In genomic region chr20:32003325-32003724, GRCh38 we compare ENCODE assay signal across 34 cellular contexts. TPM values are rescaled to one million over a fixed set of nuclear protein-coding genes. Genes with fewer than 3 reads are reported as not detected.
"Had no signal": no experiment of that assay in that cellular context is flagged by ENCODE, and none has a peak within 500 bp of the region (broad histone marks: within the 10 kb centered on the region; RNA-seq: fewer than 3 reads in every experiment).

No MANE protein-coding gene starts in this region.

- ATAC-seq: activated CD8-positive, alpha-beta memory T cell treated with anti-CD3 and anti-CD28 coated beads, Interleukin-2, amount 10 ng/mL, durations not matched to agents 7 days and 5 days; PC-3 had no signal

- FAIRE-seq: colon, RCC 7860 had no signal

- H3K36me3 ChIP-seq: brain microvascular endothelial cell had no signal

- H3K9me3 Mint-ChIP-seq: activated CD4-positive, alpha-beta memory T cell treated with anti-CD3 and anti-CD28 coated beads, Interleukin-2, amount 10 ng/mL, durations not matched to agents 7 days and 5 days; activated naive CD4-positive, alpha-beta T cell treated with anti-CD3 and anti-CD28 coated beads, Interleukin-2, amount 10 ng/mL, durations not matched to agents 7 days and 5 days; activated naive CD8-positive, alpha-beta T cell treated with anti-CD3 and anti-CD28 coated beads for 36 hours had no signal

- H3K27me3 ChIP-seq: brain microvascular endothelial cell had no signal

- H3K27ac ChIP-seq: brain microvascular endothelial cell, WERI-Rb-1 had no signal

- H3K36me3 Mint-ChIP-seq: activated CD8-positive, alpha-beta memory T cell treated with anti-CD3 and anti-CD28 coated beads, Interleukin-2, amount 10 ng/mL, durations not matched to agents 7 days and 5 days; activated naive CD4-positive, alpha-beta T cell treated with anti-CD3 and anti-CD28 coated beads, Interleukin-2, amount 10 ng/mL, durations not matched to agents 7 days and 5 days; activated naive CD8-positive, alpha-beta T cell treated with anti-CD3 and anti-CD28 coated beads for 36 hours had no signal

- H3K27ac Mint-ChIP-seq: activated CD4-positive, alpha-beta memory T cell treated with anti-CD3 and anti-CD28 coated beads, Interleukin-2, amount 10 ng/mL, durations not matched to agents 7 days and 5 days; activated CD8-positive, alpha-beta memory T cell treated with anti-CD3 and anti-CD28 coated beads, Interleukin-2, amount 10 ng/mL, durations not matched to agents 7 days and 5 days; activated naive CD4-positive, alpha-beta T cell treated with anti-CD3 and anti-CD28 coated beads, Interleukin-2, amount 10 ng/mL, durations not matched to agents 7 days and 5 days; activated naive CD8-positive, alpha-beta T cell treated with anti-CD3 and anti-CD28 coated beads for 36 hours had no signal

- DNase-seq: activated CD4-positive, alpha-beta memory T cell treated with anti-CD3 and anti-CD28 coated beads, Interleukin-2, amount 10 ng/mL, durations not matched to agents 7 days and 5 days; activated CD4-positive, alpha-beta T cell treated with anti-CD3 and anti-CD28 coated beads for 1 hour; activated CD4-positive, alpha-beta T cell treated with anti-CD3 and anti-CD28 coated beads for 48 hours; activated CD4-positive, CD25-positive, alpha-beta regulatory T cell; activated CD8-positive, alpha-beta memory T cell treated with anti-CD3 and anti-CD28 coated beads for 24 hours; activated CD8-positive, alpha-beta memory T cell treated with anti-CD3 and anti-CD28 coated beads, Interleukin-2, amount 10 ng/mL, durations not matched to agents 7 days and 5 days; activated CD8-positive, alpha-beta memory T cell treated with anti-CD3 and anti-CD28 coated beads, Interleukin-2, amount 50 U/mL, for 48 hours; activated effector memory CD4-positive, alpha-beta T cell treated with Interleukin-2 at 50 U/mL for 16 hours; activated naive CD4-positive, alpha-beta T cell treated with anti-CD3 and anti-CD28 coated beads, Interleukin-2, amount 10 ng/mL, durations not matched to agents 7 days and 5 days; activated naive CD8-positive, alpha-beta T cell treated with anti-CD3 and anti-CD28 coated beads for 36 hours; activated T-cell treated with anti-CD3 and anti-CD28 coated beads, Interleukin-2, amount 50 U/mL, for 48 hours; amniotic stem cell; aorta; brain microvascular endothelial cell; central memory CD4-positive, alpha-beta T cell; NCI-H1048; NCI-H1105 treated with DMSO at 0.1 percent for 48 hours; NCI-H1436; NCI-H1694; NCI-H1930; NCI-H2081 treated with DMSO at 0.1 percent for 48 hours; NCI-H345; NCI-H524 treated with DMSO at 0.1 percent for 48 hours; PC-3; Right ventricle myocardium superior; SW 1271; T-helper 1 cell; T-helper 2 cell; T-helper 9 cell; WERI-Rb-1 had no signal

- H3K4me3 Mint-ChIP-seq: activated CD4-positive, alpha-beta memory T cell treated with anti-CD3 and anti-CD28 coated beads, Interleukin-2, amount 10 ng/mL, durations not matched to agents 7 days and 5 days; activated CD8-positive, alpha-beta memory T cell treated with anti-CD3 and anti-CD28 coated beads, Interleukin-2, amount 10 ng/mL, durations not matched to agents 7 days and 5 days; activated naive CD4-positive, alpha-beta T cell treated with anti-CD3 and anti-CD28 coated beads, Interleukin-2, amount 10 ng/mL, durations not matched to agents 7 days and 5 days; activated naive CD8-positive, alpha-beta T cell treated with anti-CD3 and anti-CD28 coated beads for 36 hours had no signal

RNA-seq across cellular contexts. Expression of gene CCM2L, which starts 6.9 kb away (rescaled TPM):
- total RNA-seq: activated CD4-positive, alpha-beta memory T cell treated with anti-CD3 and anti-CD28 coated beads, Interleukin-2, amount 10 ng/mL, durations not matched to agents 7 days and 5 days; activated CD8-positive, alpha-beta memory T cell treated with anti-CD3 and anti-CD28 coated beads, Interleukin-2, amount 10 ng/mL, durations not matched to agents 7 days and 5 days; activated naive CD8-positive, alpha-beta T cell treated with anti-CD3 and anti-CD28 coated beads for 36 hours; MCF 10A; NCI-H460; PC-3 had no signal

RNA-seq across cellular contexts. Expression of gene XKR7, which starts 35.4 kb away (rescaled TPM):
- total RNA-seq: activated CD4-positive, alpha-beta memory T cell treated with anti-CD3 and anti-CD28 coated beads, Interleukin-2, amount 10 ng/mL, durations not matched to agents 7 days and 5 days; activated CD8-positive, alpha-beta memory T cell treated with anti-CD3 and anti-CD28 coated beads, Interleukin-2, amount 10 ng/mL, durations not matched to agents 7 days and 5 days; aorta; MCF 10A; NCI-H460; PC-3; Right ventricle myocardium superior had no signal

RNA-seq across cellular contexts. Expression of gene HCK, which starts 48.7 kb away (rescaled TPM):
- total RNA-seq: activated CD8-positive, alpha-beta memory T cell treated with anti-CD3 and anti-CD28 coated beads, Interleukin-2, amount 10 ng/mL, durations not matched to agents 7 days and 5 days; activated naive CD8-positive, alpha-beta T cell treated with anti-CD3 and anti-CD28 coated beads for 36 hours; MCF 10A; NCI-H460; PC-3 had no signal
